In the genomic region with DNA sequence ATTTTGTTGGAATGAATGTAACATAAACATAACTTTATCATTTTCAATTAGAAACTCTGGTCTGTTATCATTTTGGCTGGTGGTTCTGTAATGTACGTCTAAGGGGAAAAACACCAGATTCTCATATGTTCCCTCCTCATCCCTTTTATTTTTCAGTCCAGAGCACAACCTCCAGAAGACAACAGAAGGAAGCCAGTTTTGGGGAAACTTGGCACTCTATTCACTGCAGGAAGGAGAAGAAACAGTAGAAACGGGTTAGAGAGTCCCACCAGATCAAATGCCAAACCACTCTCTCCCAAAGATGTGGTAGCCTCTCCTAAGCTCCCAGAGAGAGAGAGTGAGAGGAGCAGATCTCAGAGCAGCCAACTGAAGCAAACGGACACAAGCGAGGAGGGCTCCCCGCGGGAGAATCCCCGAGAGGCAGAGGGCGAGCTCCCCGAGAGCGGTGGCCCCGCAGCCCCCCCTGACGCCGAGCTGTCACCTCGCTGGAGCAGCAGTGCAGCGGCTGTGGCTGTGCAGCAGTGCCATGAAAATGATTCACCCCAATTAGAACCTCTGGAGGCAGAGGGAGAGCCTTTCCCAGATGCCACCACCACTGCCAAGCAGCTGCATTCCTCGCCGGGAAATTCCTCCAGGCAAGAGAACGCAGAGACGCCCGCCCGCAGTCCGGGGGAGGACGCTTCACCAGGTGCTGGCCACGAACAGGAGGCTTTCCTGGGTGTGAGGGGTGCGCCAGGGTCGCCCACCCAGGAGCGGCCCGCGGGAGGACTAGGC, we compare ENCODE assay signal across 7 cellular contexts.
DNase-seq lines count a peak whose midpoint lies in the region; ATAC-seq and TF ChIP-seq lines count a peak whose summit lies in the region.

No MANE protein-coding gene starts in this region.

- H3K27me3 ChIP-seq in neuronal stem cell (ENCODE audit: control insufficient read depth in 3 of 3, insufficient read depth in 3 of 3, low read depth in 1 of 3, low read length in 3 of 3), result peaks cover 32 to 89% (median 67%) of the 10 kb centered on the region in 3 experiments

- no peak overlapping the region for H4K8ac ChIP-seq in neuronal stem cell (ENCODE audit: low read depth, low read length)

- H4K91ac ChIP-seq in neuronal stem cell (ENCODE audit: low read depth, low read length, poor library complexity), result no peak overlapping the region

- peaks cover 0 to 6% of the 10 kb centered on the region in 2 donors for H3K9me3 ChIP-seq in neuronal stem cell (replicated peaks in 1 of 2; ENCODE audit: control insufficient read depth in 2 of 2, insufficient read depth in 1 of 2, low read depth in 1 of 2, low read length in 2 of 2)

- DNase-seq in activated T-cell treated with anti-CD3 and anti-CD28 coated beads, Interleukin-2, amount 50 U/mL, for 24 hours, result peak; percentile 65
- no peak for DNase-seq in fibroblast of villous mesenchyme (ENCODE audit: low read depth)
- peak; percentile 26 for DNase-seq in neuronal stem cell (ENCODE audit: low spot score)
- DNase-seq in SK-N-DZ (ENCODE audit: low spot score), result no peak

- no peaks in the 10 kb centered on the region for H3K79me1 ChIP-seq in neuronal stem cell (ENCODE audit: low read depth, low read length)

- no peak overlapping the region for H3K27ac ChIP-seq in neuronal stem cell (replicated peaks; ENCODE audit: low read length)

- no peaks in the 10 kb centered on the region for H3K36me3 Mint-ChIP-seq in IgD-negative memory B cell
- H3K36me3 Mint-ChIP-seq in activated T-cell treated with anti-CD3 and anti-CD28 coated beads, Interleukin-2, amount 50 U/mL, for 24 hours (ENCODE audit: low read depth), result peaks cover 13% of the 10 kb centered on the region

- H2BK15ac ChIP-seq in neuronal stem cell (ENCODE audit: low read length), result no peak overlapping the region

- H3K14ac ChIP-seq in neuronal stem cell (ENCODE audit: low read length), result no peak overlapping the region

- H2AFZ ChIP-seq in neuronal stem cell (ENCODE audit: low read length), result peak overlapping the region; percentile 89

- peak overlapping the region; percentile 73 for H3K18ac ChIP-seq in neuronal stem cell (ENCODE audit: low read length)

- no peak overlapping the region for H2BK120ac ChIP-seq in neuronal stem cell (ENCODE audit: low read depth, low read length)

- no peaks in the 10 kb centered on the region for H3K36me3 ChIP-seq in neuronal stem cell (replicated peaks in 1 of 2; ENCODE audit: control insufficient read depth in 2 of 2, insufficient read depth in 2 of 2, low read length in 2 of 2)

- peak overlapping the region; percentile 5 for H2AK5ac ChIP-seq in neuronal stem cell (ENCODE audit: low read depth, low read length)

- peaks cover 0 to 10% of the 10 kb centered on the region in 2 donors for H3K4me1 ChIP-seq in neuronal stem cell (ENCODE audit: control insufficient read depth in 2 of 2, insufficient read depth in 1 of 2, low read depth in 1 of 2, low read length in 2 of 2)

- H2BK12ac ChIP-seq in neuronal stem cell (ENCODE audit: low read length), result no peak overlapping the region

- TF ChIP-seq CTCF in fibroblast of villous mesenchyme (IDR thresholded peaks at IDR 0.05; ENCODE audit: insufficient read depth, low read depth, low read length), result no peak

- peak overlapping the region; percentile 57 for H3K4me2 ChIP-seq in neuronal stem cell (ENCODE audit: insufficient read depth, low read length, poor library complexity, severe bottlenecking)

- H2BK5ac ChIP-seq in neuronal stem cell (ENCODE audit: low read length), result peak overlapping the region; percentile 0

- H3K9ac ChIP-seq in neuronal stem cell (ENCODE audit: low read depth, low read length, poor library complexity), result peak overlapping the region; percentile 2

- H3K4ac ChIP-seq in neuronal stem cell (ENCODE audit: low read length), result no peak overlapping the region

- H3K4me3 ChIP-seq in fibroblast of villous mesenchyme (ENCODE audit: low read depth, low read length) (peak overlapping the region; percentile 74), neuronal stem cell (ENCODE audit: low read length in 2 of 2) (no peak overlapping the region)

- H3K27me3 Mint-ChIP-seq in IgD-negative memory B cell, result peaks cover 3% of the 10 kb centered on the region
- H3K27me3 Mint-ChIP-seq in activated T-cell treated with anti-CD3 and anti-CD28 coated beads, Interleukin-2, amount 50 U/mL, for 24 hours, result peaks cover 6% of the 10 kb centered on the region

- no peaks in the 10 kb centered on the region for H3K9me3 Mint-ChIP-seq in IgD-negative memory B cell
- no peaks in the 10 kb centered on the region for H3K9me3 Mint-ChIP-seq in activated T-cell treated with anti-CD3 and anti-CD28 coated beads, Interleukin-2, amount 50 U/mL, for 24 hours

- H3K27ac Mint-ChIP-seq in IgD-negative memory B cell, result peak overlapping the region; percentile 94 to 95 (median 95)
- H3K27ac Mint-ChIP-seq in activated T-cell treated with anti-CD3 and anti-CD28 coated beads, Interleukin-2, amount 50 U/mL, for 24 hours, result peak overlapping the region; percentile 82

- peaks cover 25 to 39% (median 39%) of the 10 kb centered on the region in 3 donors for H3K4me1 Mint-ChIP-seq in IgD-negative memory B cell
- peaks cover 65% of the 10 kb centered on the region for H3K4me1 Mint-ChIP-seq in activated T-cell treated with anti-CD3 and anti-CD28 coated beads, Interleukin-2, amount 50 U/mL, for 24 hours (ENCODE audit: low read depth)

- no peak overlapping the region for H3K23ac ChIP-seq in neuronal stem cell (ENCODE audit: low read depth, low read length, poor library complexity)

- no CpG with 5 or more reads among the region's 29 CpGs for WGBS in neuronal stem cell (ENCODE audit: extremely low coverage in 2 of 2, insufficient read length in 2 of 2, insufficient replicate concordance in 1 of 2), 2 donors

- ATAC-seq in GM18511 (IDR thresholded peaks at IDR 0.05; ENCODE audit: unreplicated experiment), result peak; percentile 17
- ATAC-seq in GM18907 (IDR thresholded peaks at IDR 0.05; ENCODE audit: unreplicated experiment), result no peak

- H3K4me3 Mint-ChIP-seq in IgD-negative memory B cell, result peak overlapping the region; percentile 95 to 99 (median 97)
- peak overlapping the region; percentile 84 for H3K4me3 Mint-ChIP-seq in activated T-cell treated with anti-CD3 and anti-CD28 coated beads, Interleukin-2, amount 50 U/mL, for 24 hours

Comparison
In these comparisons a context has a peak if more than half of its experiments do, and no peak if none do; other contexts are left out.
1. DNase-seq: peak in activated T-cell treated with anti-CD3 and anti-CD28 coated beads, Interleukin-2, amount 50 U/mL, for 24 hours (single experiment) and neuronal stem cell (single experiment); none in fibroblast of villous mesenchyme (single experiment) and SK-N-DZ (single experiment).